Comparison of ENCODE assay signal across 25 cellular contexts in the genomic region with DNA sequence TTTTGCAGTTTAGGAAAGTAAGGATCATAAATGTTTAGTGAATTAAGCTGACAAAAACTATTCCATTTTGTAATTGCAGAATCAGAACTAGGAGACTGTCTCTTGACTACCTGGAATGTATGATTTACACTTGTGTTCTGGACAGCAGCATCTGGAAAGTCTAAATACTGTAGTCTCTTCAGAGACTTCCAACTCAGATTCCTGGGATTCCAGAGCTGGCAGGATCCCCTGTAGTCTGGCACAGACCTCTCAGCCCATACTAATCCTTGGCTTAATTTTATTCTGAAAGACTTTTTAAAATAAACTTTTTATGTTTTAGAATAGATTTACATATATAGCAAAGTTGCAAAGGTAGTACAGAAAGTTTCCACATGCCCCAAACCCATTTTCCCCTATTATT.
DNase-seq lines count a peak whose midpoint lies in the region; TF ChIP-seq lines count a peak whose summit lies in the region.
"Had no signal": no experiment of that assay in that cellular context is flagged by ENCODE, and none has a peak within 500 bp of the region (broad histone marks: within the 10 kb centered on the region; RNA-seq: fewer than 3 reads in every experiment).

No MANE protein-coding gene starts in this region.

- H3K4me1 ChIP-seq in esophagus muscularis mucosa (peaks cover 0 to 20% (median 14%) of the 10 kb centered on the region in 4 donors), mesendoderm (ENCODE audit: control insufficient read depth, low read depth, low read length) (no peaks in the 10 kb centered on the region), neural progenitor cell (no peaks in the 10 kb centered on the region)
- H3K4me1 ChIP-seq: A549, BLaER1 had no signal

- no peak overlapping the region for H3K18ac ChIP-seq in mesendoderm (ENCODE audit: low read length)

- H3K4ac ChIP-seq in mesendoderm (ENCODE audit: low read depth, low read length) = no peak overlapping the region

- no peak overlapping the region for H3K23ac ChIP-seq in mesendoderm (ENCODE audit: low read length)

- no peak for TF ChIP-seq POLR2A in esophagus muscularis mucosa (IDR thresholded peaks at IDR 0.05; ENCODE audit: low read depth)

- no peak overlapping the region for H2AFZ ChIP-seq in neural progenitor cell (replicated peaks)

- H2BK15ac ChIP-seq in mesendoderm (replicated peaks; ENCODE audit: low read depth) = no peak overlapping the region

- H3K4me1 Mint-ChIP-seq in neural progenitor cell = peaks cover 3% of the 10 kb centered on the region
- H3K4me1 Mint-ChIP-seq: CD4-positive, alpha-beta memory T cell; CD4-positive, CD25-positive, alpha-beta regulatory T cell; CD8-positive, alpha-beta memory T cell had no signal

- H3F3A ChIP-seq in neural progenitor cell (ENCODE audit: low read depth) = no peaks in the 10 kb centered on the region

- peaks cover 4% of the 10 kb centered on the region for H3K27me3 Mint-ChIP-seq in neural progenitor cell (ENCODE audit: insufficient read depth, low read depth)
- H3K27me3 Mint-ChIP-seq: CD4-positive, alpha-beta memory T cell; CD4-positive, CD25-positive, alpha-beta regulatory T cell; CD8-positive, alpha-beta memory T cell had no signal

- TF ChIP-seq CTCF in esophagus muscularis mucosa (IDR thresholded peaks at IDR 0.05) (no peak), neural progenitor cell (IDR thresholded peaks at IDR 0.05) (no peak)

- H3K27me3 ChIP-seq in esophagus muscularis mucosa (no peaks in the 10 kb centered on the region), mesendoderm (ENCODE audit: insufficient read depth, low read length, poor library complexity) (no peaks in the 10 kb centered on the region), neural progenitor cell (no peaks in the 10 kb centered on the region)
- H3K27me3 ChIP-seq: BE2C, BLaER1 had no signal

- no peak overlapping the region for H2BK120ac ChIP-seq in mesendoderm (ENCODE audit: low read depth, low read length)

- no peak for TF ChIP-seq EP300 in esophagus muscularis mucosa (IDR thresholded peaks at IDR 0.05)

- H3K9me3 ChIP-seq in esophagus muscularis mucosa (peaks cover 0 to 7% (median 0%) of the 10 kb centered on the region in 4 donors), neural progenitor cell (ENCODE audit: low read depth) (no peaks in the 10 kb centered on the region)

- H3K27ac ChIP-seq in esophagus muscularis mucosa (replicated peaks in 1 of 4) (no peak overlapping the region), mesendoderm (ENCODE audit: low read depth, low read length) (no peak overlapping the region), neural progenitor cell (no peak overlapping the region)
- H3K27ac ChIP-seq: 22Rv1, A549, BLaER1 had no signal

- peaks cover 20% of the 10 kb centered on the region for H3K9me3 Mint-ChIP-seq in neural progenitor cell

- H3K56ac ChIP-seq in mesendoderm (ENCODE audit: low read length) = no peak overlapping the region

- no peaks in the 10 kb centered on the region for H4K20me1 ChIP-seq in neural progenitor cell (ENCODE audit: low read depth)
- H4K20me1 ChIP-seq: BLaER1 had no signal

- H3K27ac Mint-ChIP-seq in neural progenitor cell = no peak overlapping the region
- H3K27ac Mint-ChIP-seq: CD14-positive monocyte; CD4-positive, alpha-beta memory T cell; CD4-positive, CD25-positive, alpha-beta regulatory T cell; CD8-positive, alpha-beta memory T cell had no signal

- DNase-seq in astrocyte of the hippocampus (ENCODE audit: low read depth, low spot score) (peak; percentile 51), esophagus muscularis mucosa (ENCODE audit: extremely low spot score) (peak; percentile 47), mesendoderm (peak; percentile 7), neural progenitor cell (ENCODE audit: low spot score) (peak; percentile 38), AML-193 (lab: John Stamatoyannopoulos, UW) (no peak), SW480 (ENCODE audit: low spot score) (no peak), H4 (ENCODE audit: low spot score) (no peak)
- DNase-seq: BE2C; C1 segment of cervical spinal cord; CD4-positive, alpha-beta memory T cell; CD4-positive, CD25-positive, alpha-beta regulatory T cell; CD8-positive, alpha-beta memory T cell; COR-L47; DMS 273 treated with DMSO at 0.1 percent for 48 hours; DMS153; DMS53; DMS79; DND-41; EL; GDM1 had no signal

- intact Hi-C loops in esophagus muscularis mucosa (cut with DNase I) = no loop called here

- no peak overlapping the region for H2AK5ac ChIP-seq in mesendoderm (ENCODE audit: low read length)

- no peaks in the 10 kb centered on the region for H3K36me3 ChIP-seq in esophagus muscularis mucosa
- no peaks in the 10 kb centered on the region for H3K36me3 ChIP-seq in mesendoderm (ENCODE audit: control insufficient read depth, insufficient read depth, low read length)
- no peaks in the 10 kb centered on the region for H3K36me3 ChIP-seq in neural progenitor cell
- H3K36me3 ChIP-seq: BE2C, BLaER1 had no signal

- no peaks in the 10 kb centered on the region for H3K79me2 ChIP-seq in mesendoderm (ENCODE audit: control insufficient read depth, insufficient read depth, low read length)
- H3K79me2 ChIP-seq in neural progenitor cell (ENCODE audit: low read depth) = no peaks in the 10 kb centered on the region

- no peak overlapping the region for H3K4me3 Mint-ChIP-seq in neural progenitor cell
- H3K4me3 Mint-ChIP-seq: CD14-positive monocyte; CD4-positive, alpha-beta memory T cell; CD4-positive, CD25-positive, alpha-beta regulatory T cell; CD8-positive, alpha-beta memory T cell had no signal

- no peak overlapping the region for H3K9ac ChIP-seq in mesendoderm (ENCODE audit: low read length)
- no peak overlapping the region for H3K9ac ChIP-seq in neural progenitor cell
- H3K9ac ChIP-seq: BLaER1 had no signal

- H3K79me1 ChIP-seq in mesendoderm (ENCODE audit: low read length) = no peaks in the 10 kb centered on the region

- H3K4me2 ChIP-seq in mesendoderm (ENCODE audit: low read length) (no peak overlapping the region), neural progenitor cell (no peak overlapping the region)
- H3K4me2 ChIP-seq: A549, BLaER1 had no signal

- H2BK5ac ChIP-seq in mesendoderm (ENCODE audit: low read length) = no peak overlapping the region

- H3K36me3 Mint-ChIP-seq in neural progenitor cell = no peaks in the 10 kb centered on the region
- H3K36me3 Mint-ChIP-seq: CD14-positive monocyte; CD4-positive, alpha-beta memory T cell; CD4-positive, CD25-positive, alpha-beta regulatory T cell; CD8-positive, alpha-beta memory T cell had no signal

- H3K4me3 ChIP-seq in esophagus muscularis mucosa (no peak overlapping the region), mesendoderm (ENCODE audit: low read length) (no peak overlapping the region), neural progenitor cell (no peak overlapping the region)
- H3K4me3 ChIP-seq: A549, BLaER1, GM12878 had no signal

- H4K5ac ChIP-seq in mesendoderm (ENCODE audit: low read length) = no peak overlapping the region

- no peak overlapping the region for H4K8ac ChIP-seq in mesendoderm (ENCODE audit: low read depth, low read length)

Comparison
In these comparisons a context has a peak if more than half of its experiments do, and no peak if none do; other contexts are left out.
1. DNase-seq: peak in astrocyte of the hippocampus (single experiment), esophagus muscularis mucosa (single experiment), mesendoderm (single experiment) and neural progenitor cell (single experiment); none in AML-193 (0 of 2), SW480 (single experiment) and H4 (single experiment).